In the genomic region with DNA sequence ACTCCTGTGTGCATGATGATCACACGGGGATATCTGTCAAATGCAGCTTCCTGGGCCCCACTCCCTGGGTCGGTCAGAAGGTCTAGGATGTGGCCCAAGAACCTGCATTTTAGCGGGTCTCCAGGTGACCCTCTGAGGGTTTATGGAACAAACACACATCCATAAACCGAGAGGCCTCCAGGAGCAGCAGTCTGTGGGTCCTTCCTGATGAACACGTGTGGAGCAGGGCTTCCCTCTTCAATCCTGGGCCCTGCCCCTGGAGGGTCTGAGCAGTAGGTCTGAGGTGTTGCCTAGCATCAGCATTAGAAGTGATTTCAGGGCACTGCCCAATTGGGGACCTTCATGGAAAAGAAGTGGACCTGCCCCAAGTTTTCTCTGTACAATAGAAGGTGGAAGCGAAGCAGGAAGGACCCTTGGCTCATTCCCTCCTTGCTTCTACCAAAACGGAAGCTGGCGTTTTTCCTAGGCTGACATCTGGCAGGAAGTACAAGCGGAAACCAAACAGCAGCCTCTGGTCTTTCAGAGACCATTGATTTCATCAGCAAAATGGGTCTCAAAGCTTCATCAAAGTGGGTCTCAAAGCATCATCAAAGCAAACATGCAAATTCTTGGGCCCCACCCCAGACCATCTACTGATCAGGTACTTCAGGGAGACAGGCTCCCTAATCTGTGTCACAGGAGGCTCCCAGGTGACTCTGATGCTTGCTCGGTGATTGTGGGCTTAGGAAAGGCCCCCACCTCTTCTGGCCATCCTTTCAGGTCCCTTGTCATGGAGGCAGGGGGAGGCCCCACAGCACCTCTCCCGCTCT, we compare ENCODE assay signal across 14 cellular contexts. TPM values are rescaled to one million over a fixed set of nuclear protein-coding genes. Genes with fewer than 3 reads are reported as not detected.
DNase-seq lines count a peak whose midpoint lies in the region; ATAC-seq and TF ChIP-seq lines count a peak whose summit lies in the region.
"Had no signal": no experiment of that assay in that cellular context is flagged by ENCODE, and none has a peak within 500 bp of the region (broad histone marks: within the 10 kb centered on the region; RNA-seq: fewer than 3 reads in every experiment).

No MANE protein-coding gene starts in this region.

- H3K9ac ChIP-seq in neural progenitor cell, result no peak overlapping the region

- no peaks in the 10 kb centered on the region for H3K27me3 ChIP-seq in neural progenitor cell
- H3K27me3 ChIP-seq: testis had no signal

- no peaks in the 10 kb centered on the region for H3K9me3 Mint-ChIP-seq in stimulated activated memory B cell treated with anti-CD40 and anti-IgM and Interleukin-4, amounts not matched to agents 10 μg/mL and 1 μg/mL and 100 μg/mL, for 72 hours
- no peaks in the 10 kb centered on the region for H3K9me3 Mint-ChIP-seq in neural progenitor cell
- H3K9me3 Mint-ChIP-seq: natural killer cell treated with Interleukin-12 subunit alpha and Interleukin-12 subunit beta and Interleukin-15 and Interleukin-18, amount 100 ng/mL, for 72 hours had no signal

- peak overlapping the region; percentile 24 for H3K4me3 Mint-ChIP-seq in stimulated activated memory B cell treated with anti-CD40 and anti-IgM and Interleukin-4, amounts not matched to agents 10 μg/mL and 1 μg/mL and 100 μg/mL, for 72 hours
- no peak overlapping the region for H3K4me3 Mint-ChIP-seq in neural progenitor cell
- H3K4me3 Mint-ChIP-seq: brain; natural killer cell treated with Interleukin-12 subunit alpha and Interleukin-12 subunit beta and Interleukin-15 and Interleukin-18, amount 100 ng/mL, for 72 hours had no signal

- no peaks in the 10 kb centered on the region for H3K36me3 ChIP-seq in neural progenitor cell

- H3K27ac Mint-ChIP-seq in stimulated activated memory B cell treated with anti-CD40 and anti-IgM and Interleukin-4, amounts not matched to agents 10 μg/mL and 1 μg/mL and 100 μg/mL, for 72 hours, result peak overlapping the region; percentile 36
- no peak overlapping the region for H3K27ac Mint-ChIP-seq in neural progenitor cell
- H3K27ac Mint-ChIP-seq: brain; natural killer cell treated with Interleukin-12 subunit alpha and Interleukin-12 subunit beta and Interleukin-15 and Interleukin-18, amount 100 ng/mL, for 72 hours had no signal

- H3K27ac ChIP-seq in neural progenitor cell, result no peak overlapping the region
- H3K27ac ChIP-seq: testis had no signal

- no peak for TF ChIP-seq CTCF in neural progenitor cell (IDR thresholded peaks at IDR 0.05)

- H3K9me3 ChIP-seq in neural progenitor cell (ENCODE audit: low read depth), result no peaks in the 10 kb centered on the region
- H3K9me3 ChIP-seq: testis had no signal

- peaks cover 40% of the 10 kb centered on the region for H3K4me1 Mint-ChIP-seq in stimulated activated memory B cell treated with anti-CD40 and anti-IgM and Interleukin-4, amounts not matched to agents 10 μg/mL and 1 μg/mL and 100 μg/mL, for 72 hours
- no peaks in the 10 kb centered on the region for H3K4me1 Mint-ChIP-seq in neural progenitor cell
- H3K4me1 Mint-ChIP-seq: brain had no signal

- H3F3A ChIP-seq in neural progenitor cell (ENCODE audit: low read depth), result no peaks in the 10 kb centered on the region

- no peak overlapping the region for H2AFZ ChIP-seq in neural progenitor cell (replicated peaks)

- DNase-seq in dermis blood vessel endothelial cell (peak; percentile 85), SIG-M5 (lab: John Stamatoyannopoulos, UW) (no peak), neural progenitor cell (ENCODE audit: low spot score) (no peak), anterior cingulate cortex (lab: John Stamatoyannopoulos, UW) (no peak)
- DNase-seq: activated CD4-positive, alpha-beta T cell treated with anti-CD3 and anti-CD28 coated beads for 48 hours; NCI-H2081; PC-3; T-helper 1 cell; testis had no signal

- no peaks in the 10 kb centered on the region for H3K27me3 Mint-ChIP-seq in stimulated activated memory B cell treated with anti-CD40 and anti-IgM and Interleukin-4, amounts not matched to agents 10 μg/mL and 1 μg/mL and 100 μg/mL, for 72 hours
- no peaks in the 10 kb centered on the region for H3K27me3 Mint-ChIP-seq in neural progenitor cell (ENCODE audit: insufficient read depth, low read depth)
- H3K27me3 Mint-ChIP-seq: brain; natural killer cell treated with Interleukin-12 subunit alpha and Interleukin-12 subunit beta and Interleukin-15 and Interleukin-18, amount 100 ng/mL, for 72 hours had no signal

- no peaks in the 10 kb centered on the region for H3K4me1 ChIP-seq in neural progenitor cell
- H3K4me1 ChIP-seq: testis had no signal

- ATAC-seq in GM19395 (IDR thresholded peaks at IDR 0.05; ENCODE audit: unreplicated experiment) (peak; percentile 21), HG02798 (IDR thresholded peaks at IDR 0.05; ENCODE audit: poor library complexity, unreplicated experiment) (peak; percentile 12)
- ATAC-seq in stimulated activated memory B cell treated with anti-CD40 and anti-IgM and Interleukin-4, amounts not matched to agents 10 μg/mL and 1 μg/mL and 100 μg/mL, for 72 hours, result no peak
- ATAC-seq: natural killer cell treated with Interleukin-12 subunit alpha and Interleukin-12 subunit beta and Interleukin-15 and Interleukin-18, amount 100 ng/mL, for 72 hours; PC-3 had no signal

- no peak overlapping the region for H3K4me2 ChIP-seq in neural progenitor cell

- H3K79me2 ChIP-seq in neural progenitor cell (ENCODE audit: low read depth), result no peaks in the 10 kb centered on the region

- H3K36me3 Mint-ChIP-seq in stimulated activated memory B cell treated with anti-CD40 and anti-IgM and Interleukin-4, amounts not matched to agents 10 μg/mL and 1 μg/mL and 100 μg/mL, for 72 hours, result peaks cover 18% of the 10 kb centered on the region
- H3K36me3 Mint-ChIP-seq in neural progenitor cell, result peaks cover 11% of the 10 kb centered on the region
- H3K36me3 Mint-ChIP-seq: natural killer cell treated with Interleukin-12 subunit alpha and Interleukin-12 subunit beta and Interleukin-15 and Interleukin-18, amount 100 ng/mL, for 72 hours had no signal

- no peak overlapping the region for H3K4me3 ChIP-seq in neural progenitor cell
- H3K4me3 ChIP-seq: testis had no signal

- no peaks in the 10 kb centered on the region for H4K20me1 ChIP-seq in neural progenitor cell (ENCODE audit: low read depth)

RNA-seq across cellular contexts. Expression of a gene that starts 30.7 kb away (rescaled TPM):
- total RNA-seq in dermis blood vessel endothelial cell, result 8.7 and 9.3 TPM in 2 replicates
- 12.6 and 13.2 TPM in 2 replicates for total RNA-seq in neural progenitor cell (ENCODE audit: low replicate concordance)
